ENCODE assay signal across 1 cellular context in genomic region chr12:66273147-66273546, GRCh38.
TF ChIP-seq lines count a peak whose summit lies in the region.

No MANE protein-coding gene starts in this region.

TF ChIP-seq in H1, 55 proteins besides CTCF, POLR2A, EP300 and RAD21:
- TF ChIP-seq KDM4A (IDR thresholded peaks at IDR 0.05; ENCODE audit: low read depth, low read length, severe bottlenecking) (no peak), TEAD4 (IDR thresholded peaks at IDR 0.05; ENCODE audit: low read depth, low read length) (no peak), ZNF274 (IDR thresholded peaks at IDR 0.05; ENCODE audit: borderline replicate concordance, extremely low read depth, low read length) (no peak), CHD1 (IDR thresholded peaks at IDR 0.05; ENCODE audit: low read depth, low read length) (no peak), HDAC2 (IDR thresholded peaks at IDR 0.05; ENCODE audit: borderline replicate concordance in 1 of 2, low read depth in 2 of 2, low read length in 2 of 2) (no peak), ATF3 (IDR thresholded peaks at IDR 0.05; ENCODE audit: insufficient read depth, low read depth, low read length) (no peak), RBBP5 (IDR thresholded peaks at IDR 0.05; ENCODE audit: borderline replicate concordance, low read depth, low read length) (no peak), NRF1 (IDR thresholded peaks at IDR 0.05; ENCODE audit: low read depth, low read length) (no peak), TAF1 (IDR thresholded peaks at IDR 0.05; ENCODE audit: low read depth, low read length) (no peak), SP4 (IDR thresholded peaks at IDR 0.05; ENCODE audit: low read length) (no peak), GTF2F1 (IDR thresholded peaks at IDR 0.05; ENCODE audit: borderline replicate concordance, low read depth, low read length) (no peak), JUND (IDR thresholded peaks at IDR 0.05; ENCODE audit: low read length) (no peak), SIX5 (IDR thresholded peaks at IDR 0.05; ENCODE audit: low read depth, low read length) (no peak), SUZ12 (IDR thresholded peaks at IDR 0.05; ENCODE audit: low read length) (no peak), USF2 (IDR thresholded peaks at IDR 0.05; ENCODE audit: low read length) (no peak)
